ENCODE assay signal across 27 cellular contexts in the genomic region with DNA sequence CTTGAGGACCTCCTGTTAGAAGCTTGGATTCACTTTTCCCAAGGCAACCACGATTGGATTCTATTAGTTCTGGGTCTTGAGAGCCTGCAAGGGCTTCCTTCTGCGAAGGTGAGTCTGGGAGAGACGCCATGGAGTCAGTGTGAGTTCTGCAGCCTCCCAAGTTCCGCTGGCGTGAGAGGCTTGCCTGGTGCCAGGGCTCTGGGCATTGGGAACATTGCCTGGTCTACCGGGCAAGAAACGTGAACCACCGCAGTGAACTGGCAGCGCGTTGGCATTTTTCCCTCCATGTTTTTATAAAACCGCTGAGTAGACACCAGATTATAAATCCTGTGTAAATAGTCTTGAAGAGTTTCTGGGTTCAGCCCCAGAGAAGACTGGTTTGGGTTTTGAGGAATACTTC.
DNase-seq lines count a peak whose midpoint lies in the region; ATAC-seq and TF ChIP-seq lines count a peak whose summit lies in the region.
"Had no signal": no experiment of that assay in that cellular context is flagged by ENCODE, and none has a peak within 500 bp of the region (broad histone marks: within the 10 kb centered on the region; RNA-seq: fewer than 3 reads in every experiment).

No MANE protein-coding gene starts in this region.

- no peak overlapping the region for H3T11ph ChIP-seq in H9 (ENCODE audit: low read length)

- no peak overlapping the region for H2BK120ac ChIP-seq in H9 (ENCODE audit: low read depth, low read length, poor library complexity, severe bottlenecking)

- H3K27me3 ChIP-seq in H9 (ENCODE audit: insufficient read depth, low read length) (no peaks in the 10 kb centered on the region), body of pancreas (no peaks in the 10 kb centered on the region), left ventricle myocardium inferior (ENCODE audit: low read depth) (no peaks in the 10 kb centered on the region), sigmoid colon (no peaks in the 10 kb centered on the region)
- H3K27me3 ChIP-seq: neutrophil, tibial nerve had no signal

- intact Hi-C loops in body of pancreas (cut with DNase I): no loop called here
- intact Hi-C loops in left ventricle myocardium inferior (cut with micrococcal nuclease): no loop called here
- intact Hi-C loops in sigmoid colon (cut with DNase I): loop anchor here (5.0 kb wide), 1 partner anchor 38 kb away; no protein-coding TSS in a partner anchor

- WGBS in H9 (ENCODE audit: extremely low coverage, insufficient read length, low lambda C conversion rate): no CpG with 5 or more reads among the region's 11 CpGs
- WGBS in body of pancreas, 2 donors: 48 to 64% methylated on average over 9 to 11 of the region's 11 CpGs
- 79 to 88% methylated on average over 11 of the region's 11 CpGs for WGBS in sigmoid colon, 2 donors

- peak overlapping the region; percentile 49 for H3K14ac ChIP-seq in H9 (ENCODE audit: insufficient read depth, low read length)

- no peak overlapping the region for H2BK12ac ChIP-seq in H9 (ENCODE audit: insufficient read length, low read depth, low read length)

- H3K4me3 ChIP-seq in body of pancreas (no peak overlapping the region), left ventricle myocardium inferior (no peak overlapping the region), sigmoid colon (no peak overlapping the region)
- H3K4me3 ChIP-seq: skin epidermis, tibial nerve had no signal

- H4K20me1 ChIP-seq in H9 (ENCODE audit: control insufficient read depth, insufficient read depth, insufficient read length): no peaks in the 10 kb centered on the region

- H3K23me2 ChIP-seq in H9 (ENCODE audit: insufficient read length, low read depth, low read length, poor library complexity, severe bottlenecking): no peaks in the 10 kb centered on the region

- no peak overlapping the region for H3K4me2 ChIP-seq in H9 (ENCODE audit: insufficient read depth, insufficient read length, low read length)
- H3K4me2 ChIP-seq: SK-N-SH had no signal

- no peak overlapping the region for H2AK5ac ChIP-seq in H9 (ENCODE audit: insufficient read length, low read length)

- peaks cover 0 to 2% (median 0%) of the 10 kb centered on the region in 3 experiments; a peak in 2 of 7 replicates for H3K36me3 Mint-ChIP-seq in H9 (ENCODE audit: insufficient read depth in 1 of 3, low read depth in 3 of 3)

- H3K4ac ChIP-seq in H9 (ENCODE audit: low read depth, low read length): no peak overlapping the region

- H3K23ac ChIP-seq in H9 (ENCODE audit: insufficient read length, low read depth, low read length): no peak overlapping the region

- H2BK5ac ChIP-seq in H9 (ENCODE audit: insufficient read length, low read length): no peak overlapping the region

- TF ChIP-seq EP300 in sigmoid colon (IDR thresholded peaks at IDR 0.05): no peak

- H3K79me1 ChIP-seq in H9 (ENCODE audit: insufficient read depth, low read depth, low read length, poor library complexity, severe bottlenecking): peaks cover 11% of the 10 kb centered on the region

- H3K4me1 Mint-ChIP-seq in H9: peaks cover 48 to 50% of the 10 kb centered on the region in 2 experiments
- H3K4me1 Mint-ChIP-seq: activated naive CD8-positive, alpha-beta T cell treated with anti-CD3 and anti-CD28 coated beads, Interleukin-2, amount 50 U/mL, for 24 hours had no signal

- no peaks in the 10 kb centered on the region for H3K9me3 Mint-ChIP-seq in H9
- H3K9me3 Mint-ChIP-seq: activated CD8-positive, alpha-beta T cell treated with anti-CD3 and anti-CD28 coated beads for 36 hours; activated naive CD8-positive, alpha-beta T cell treated with anti-CD3 and anti-CD28 coated beads, Interleukin-2, amount 50 U/mL, for 24 hours; memory B cell; stimulated activated naive CD8-positive, alpha-beta T cell treated with anti-CD3 and anti-CD28 coated beads, Interleukin-15, Interleukin-2, amounts not matched to agents 100 ng/mL and 50 ng/mL, for 24 hours had no signal

- H4K5ac ChIP-seq in H9 (ENCODE audit: insufficient read length, low read depth, low read length): no peak overlapping the region

- H4K8ac ChIP-seq in H9 (replicated peaks; ENCODE audit: insufficient read length, low read depth, low read length): no peak overlapping the region

- TF ChIP-seq POLR2A in body of pancreas (IDR thresholded peaks at IDR 0.05): no peak
- no peak for TF ChIP-seq POLR2A in sigmoid colon (IDR thresholded peaks at IDR 0.05)

- H3K27ac ChIP-seq in H9 (ENCODE audit: insufficient read length, low read depth, low read length): no peak overlapping the region
- no peak overlapping the region for H3K27ac ChIP-seq in body of pancreas
- peak overlapping the region; percentile 47 for H3K27ac ChIP-seq in left ventricle myocardium inferior (replicated peaks)
- peak overlapping the region in 3 of 4 donors; percentile 11 to 44 (median 44) for H3K27ac ChIP-seq in sigmoid colon
- H3K27ac ChIP-seq: epithelial cell of prostate, neutrophil, RWPE1, skin epidermis, tibial nerve had no signal

- no peaks in the 10 kb centered on the region for H3K36me3 ChIP-seq in body of pancreas (replicated peaks in 1 of 2; ENCODE audit: insufficient read depth in 1 of 2, low read depth in 2 of 2)
- H3K36me3 ChIP-seq in left ventricle myocardium inferior: no peaks in the 10 kb centered on the region
- H3K36me3 ChIP-seq in sigmoid colon: no peaks in the 10 kb centered on the region
- H3K36me3 ChIP-seq: neutrophil, tibial nerve had no signal

- no peak overlapping the region for H4K91ac ChIP-seq in H9 (ENCODE audit: insufficient read length, low read depth, low read length)

- ATAC-seq in body of pancreas: peak; percentile 41
- ATAC-seq: activated CD8-positive, alpha-beta T cell treated with anti-CD3 and anti-CD28 coated beads for 36 hours; activated naive CD8-positive, alpha-beta T cell treated with anti-CD3 and anti-CD28 coated beads, Interleukin-2, amount 50 U/mL, for 24 hours; T-helper 17 cell had no signal

- no peaks in the 10 kb centered on the region for H3K27me3 Mint-ChIP-seq in H9 (ENCODE audit: low read depth)
- H3K27me3 Mint-ChIP-seq: activated CD8-positive, alpha-beta T cell treated with anti-CD3 and anti-CD28 coated beads for 36 hours; activated naive CD8-positive, alpha-beta T cell treated with anti-CD3 and anti-CD28 coated beads, Interleukin-2, amount 50 U/mL, for 24 hours; memory B cell; stimulated activated naive CD8-positive, alpha-beta T cell treated with anti-CD3 and anti-CD28 coated beads, Interleukin-15, Interleukin-2, amounts not matched to agents 100 ng/mL and 50 ng/mL, for 24 hours; T-helper 17 cell had no signal

- H3K4me1 ChIP-seq in H9 (ENCODE audit: insufficient read depth, low read length) (peaks cover 9% of the 10 kb centered on the region), body of pancreas (peaks cover 56% of the 10 kb centered on the region), left ventricle myocardium inferior (peaks cover 66% of the 10 kb centered on the region), sigmoid colon (peaks cover 0 to 47% (median 42%) of the 10 kb centered on the region in 4 donors)

- H3K79me2 ChIP-seq in H9 (ENCODE audit: insufficient read depth, low read length): peaks cover 42% of the 10 kb centered on the region; the same call in 1 of the 2 replicates

- no peak overlapping the region for H2BK15ac ChIP-seq in H9 (ENCODE audit: low read depth, low read length)

- no peak overlapping the region for H3K4me3 Mint-ChIP-seq in H9
- H3K4me3 Mint-ChIP-seq: activated CD8-positive, alpha-beta T cell treated with anti-CD3 and anti-CD28 coated beads for 36 hours; activated naive CD8-positive, alpha-beta T cell treated with anti-CD3 and anti-CD28 coated beads, Interleukin-2, amount 50 U/mL, for 24 hours; CD14-positive monocyte; memory B cell; stimulated activated naive CD8-positive, alpha-beta T cell treated with anti-CD3 and anti-CD28 coated beads, Interleukin-15, Interleukin-2, amounts not matched to agents 100 ng/mL and 50 ng/mL, for 24 hours; T-helper 17 cell had no signal

- no peak overlapping the region for H3K9ac ChIP-seq in H9 (ENCODE audit: extremely low read depth, insufficient read length, low read length)
- H3K9ac ChIP-seq: SK-N-SH had no signal

- DNase-seq in H9 (no peak), body of pancreas (peak; percentile 56 to 76 (median 67)), left ventricle myocardium inferior (peak; percentile 32), sigmoid colon (peak; percentile 75), hepatic stellate cell (ENCODE audit: low spot score) (no peak), activated gamma-delta T cell treated with Interleukin-2 at 50 U/mL for 16 hours (no peak), LoVo (ENCODE audit: low spot score) (no peak)
- DNase-seq: activated CD4-positive, alpha-beta T cell treated with anti-CD3 and anti-CD28 coated beads for 1 hour; activated CD8-positive, alpha-beta T cell treated with anti-CD3 and anti-CD28 coated beads for 36 hours; activated effector memory CD4-positive, alpha-beta T cell treated with Interleukin-2 at 50 U/mL for 16 hours; activated naive CD8-positive, alpha-beta T cell treated with anti-CD3 and anti-CD28 coated beads, Interleukin-2, amount 50 U/mL, for 24 hours; Calu3; KG1; NCI-H1436; NCI-H2081 treated with DMSO at 0.1 percent for 48 hours; NCI-H446; NCI-H82; SK-N-SH; T-helper 17 cell had no signal

- H2BK20ac ChIP-seq in H9 (ENCODE audit: low read depth, low read length, poor library complexity, severe bottlenecking): no peak overlapping the region

- H2AFZ ChIP-seq in H9 (ENCODE audit: low read length): no peak overlapping the region

- no peaks in the 10 kb centered on the region for H3K9me3 ChIP-seq in H9 (ENCODE audit: control insufficient read depth, low read depth, low read length)
- H3K9me3 ChIP-seq in body of pancreas: no peaks in the 10 kb centered on the region
- no peaks in the 10 kb centered on the region for H3K9me3 ChIP-seq in left ventricle myocardium inferior (replicated peaks)
- H3K9me3 ChIP-seq in sigmoid colon: no peaks in the 10 kb centered on the region
- H3K9me3 ChIP-seq: neutrophil, SK-N-SH, tibial nerve had no signal

- H3K56ac ChIP-seq in H9 (ENCODE audit: insufficient read length, low read depth, low read length): no peak overlapping the region

- TF ChIP-seq CTCF in H9 (conservative IDR thresholded peaks at IDR 0.05) (no peak), body of pancreas (IDR thresholded peaks at IDR 0.05) (no peak), left ventricle myocardium inferior (IDR thresholded peaks at IDR 0.05; ENCODE audit: borderline replicate concordance) (no peak), sigmoid colon (IDR thresholded peaks at IDR 0.05) (no peak)

- H3K27ac Mint-ChIP-seq in H9: 0 out of 7 replicates have a peak overlapping the region, but pooled peaks of 1 of the 3 experiments have one; percentile 62
- H3K27ac Mint-ChIP-seq: activated CD8-positive, alpha-beta T cell treated with anti-CD3 and anti-CD28 coated beads for 36 hours; activated naive CD8-positive, alpha-beta T cell treated with anti-CD3 and anti-CD28 coated beads, Interleukin-2, amount 50 U/mL, for 24 hours; CD14-positive monocyte; memory B cell; stimulated activated naive CD8-positive, alpha-beta T cell treated with anti-CD3 and anti-CD28 coated beads, Interleukin-15, Interleukin-2, amounts not matched to agents 100 ng/mL and 50 ng/mL, for 24 hours; T-helper 17 cell had no signal

- H3K18ac ChIP-seq in H9 (ENCODE audit: insufficient read length, low read depth, low read length): no peak overlapping the region

Comparison
In these comparisons a context has a peak if more than half of its experiments do, and no peak if none do; other contexts are left out.
1. DNase-seq: peak in body of pancreas (4 of 4), left ventricle myocardium inferior (single experiment) and sigmoid colon (single experiment); none in H9 (single experiment), hepatic stellate cell (single experiment), activated gamma-delta T cell treated with Interleukin-2 at 50 U/mL for 16 hours (single experiment) and LoVo (single experiment).
2. H3K27ac ChIP-seq: peak in left ventricle myocardium inferior (single experiment) and sigmoid colon (3 of 4); none in H9 (single experiment) and body of pancreas (0 of 4).